In genomic region chr12:53493610-53494391, GRCh38 we compare ENCODE assay signal across 8 cellular contexts. TPM values are rescaled to one million over a fixed set of nuclear protein-coding genes. Genes with fewer than 3 reads are reported as not detected.
DNase-seq lines count a peak whose midpoint lies in the region; ATAC-seq and TF ChIP-seq lines count a peak whose summit lies in the region.

No MANE protein-coding gene starts in this region.

- no peak for ATAC-seq in GM18909 (IDR thresholded peaks at IDR 0.05; ENCODE audit: poor library complexity, unreplicated experiment)

- peaks cover 2% of the 10 kb centered on the region for H3K36me3 Mint-ChIP-seq in activated CD4-positive, alpha-beta T cell treated with anti-CD3 and anti-CD28 coated beads, Interleukin-2, amount 10 ng/mL, durations not matched to agents 24 days and 14 days (ENCODE audit: low read depth)
- peaks cover 6% of the 10 kb centered on the region for H3K36me3 Mint-ChIP-seq in activated T-helper 2 cell treated with anti-CD3 and anti-CD28 coated beads, Interferon-gamma antibody, Interleukin-2, Interleukin-4, amounts not matched to agents 10 μg/mL and 5 μg/mL and 100 μg/mL, durations not matched to agents 14 hours and 24 hours and 36 hours (ENCODE audit: low read depth)

- TF ChIP-seq CTCF in kidney epithelial cell (IDR thresholded peaks at IDR 0.05; ENCODE audit: insufficient read depth, low read length, poor library complexity, severe bottlenecking), result no peak

- peak overlapping the region; percentile 90 for H3K27ac Mint-ChIP-seq in activated CD4-positive, alpha-beta T cell treated with anti-CD3 and anti-CD28 coated beads, Interleukin-2, amount 10 ng/mL, durations not matched to agents 24 days and 14 days
- H3K27ac Mint-ChIP-seq in activated T-helper 2 cell treated with anti-CD3 and anti-CD28 coated beads, Interferon-gamma antibody, Interleukin-2, Interleukin-4, amounts not matched to agents 10 μg/mL and 5 μg/mL and 100 μg/mL, durations not matched to agents 14 hours and 24 hours and 36 hours, result peak overlapping the region; percentile 51

- H3K4me1 Mint-ChIP-seq in activated CD4-positive, alpha-beta T cell treated with anti-CD3 and anti-CD28 coated beads, Interleukin-2, amount 10 ng/mL, durations not matched to agents 24 days and 14 days, result peaks cover 38% of the 10 kb centered on the region
- peaks cover 23% of the 10 kb centered on the region for H3K4me1 Mint-ChIP-seq in activated T-helper 2 cell treated with anti-CD3 and anti-CD28 coated beads, Interferon-gamma antibody, Interleukin-2, Interleukin-4, amounts not matched to agents 10 μg/mL and 5 μg/mL and 100 μg/mL, durations not matched to agents 14 hours and 24 hours and 36 hours (ENCODE audit: low read depth)

- H3K4me3 ChIP-seq in kidney epithelial cell (ENCODE audit: low read depth, low read length), result peak overlapping the region; percentile 43

- no peaks in the 10 kb centered on the region for H3K27me3 ChIP-seq in kidney epithelial cell (ENCODE audit: control insufficient read depth, insufficient read depth, low read length)

- DNase-seq in activated CD4-positive, alpha-beta T cell treated with anti-CD3 and anti-CD28 coated beads, Interleukin-2, amount 10 ng/mL, durations not matched to agents 24 days and 14 days, result no peak
- no peak for DNase-seq in activated CD4-positive, alpha-beta T cell treated with anti-CD3 and anti-CD28 coated beads, Interleukin-2, amount 50 U/mL, for 48 hours
- DNase-seq in activated T-helper 2 cell treated with anti-CD3 and anti-CD28 coated beads, Interferon-gamma antibody, Interleukin-2, Interleukin-4, amounts not matched to agents 10 μg/mL and 5 μg/mL and 100 μg/mL, durations not matched to agents 14 hours and 24 hours and 36 hours (ENCODE audit: low spot score), result no peak
- no peak for DNase-seq in kidney epithelial cell (ENCODE audit: low read depth)
- peak in 3 of 49 donors; percentile 28 to 37 (median 37) for DNase-seq in substantia nigra (lab: John Stamatoyannopoulos, UW)
- DNase-seq in activated gamma-delta T cell (lab: John Stamatoyannopoulos, UW), result no peak
- no peak for DNase-seq in stimulated activated CD4-positive, alpha-beta T cell treated with anti-CD3 and anti-CD28 coated beads, Interleukin-2, amount 100 ng/mL, for 24 hours

- H3K27me3 Mint-ChIP-seq in activated CD4-positive, alpha-beta T cell treated with anti-CD3 and anti-CD28 coated beads, Interleukin-2, amount 10 ng/mL, durations not matched to agents 24 days and 14 days, result no peaks in the 10 kb centered on the region
- H3K27me3 Mint-ChIP-seq in activated T-helper 2 cell treated with anti-CD3 and anti-CD28 coated beads, Interferon-gamma antibody, Interleukin-2, Interleukin-4, amounts not matched to agents 10 μg/mL and 5 μg/mL and 100 μg/mL, durations not matched to agents 14 hours and 24 hours and 36 hours (ENCODE audit: low read depth), result no peaks in the 10 kb centered on the region

- intact Hi-C loops in activated CD4-positive, alpha-beta T cell treated with anti-CD3 and anti-CD28 coated beads, Interleukin-2, amount 10 ng/mL, durations not matched to agents 24 days and 14 days (cut with micrococcal nuclease), result loop anchor here (1.0 kb wide), 1 partner anchor 8 kb away; the partner anchor contains the start of gene TARBP2
- intact Hi-C loops in activated T-helper 2 cell treated with anti-CD3 and anti-CD28 coated beads, Interferon-gamma antibody, Interleukin-2, Interleukin-4, amounts not matched to agents 10 μg/mL and 5 μg/mL and 100 μg/mL, durations not matched to agents 14 hours and 24 hours and 36 hours (cut with micrococcal nuclease), result loop anchor here (1.0 to 2.0 kb wide), 2 partner anchors 8 to 15 kb away; partner anchors contain the start of gene TARBP2

- H3K4me3 Mint-ChIP-seq in activated CD4-positive, alpha-beta T cell treated with anti-CD3 and anti-CD28 coated beads, Interleukin-2, amount 10 ng/mL, durations not matched to agents 24 days and 14 days, result peak overlapping the region; percentile 94
- peak overlapping the region; percentile 89 for H3K4me3 Mint-ChIP-seq in activated T-helper 2 cell treated with anti-CD3 and anti-CD28 coated beads, Interferon-gamma antibody, Interleukin-2, Interleukin-4, amounts not matched to agents 10 μg/mL and 5 μg/mL and 100 μg/mL, durations not matched to agents 14 hours and 24 hours and 36 hours (ENCODE audit: low read depth)

- H3K36me3 ChIP-seq in kidney epithelial cell (ENCODE audit: control insufficient read depth, insufficient read depth, low read length), result no peaks in the 10 kb centered on the region

- no peaks in the 10 kb centered on the region for H3K9me3 Mint-ChIP-seq in activated CD4-positive, alpha-beta T cell treated with anti-CD3 and anti-CD28 coated beads, Interleukin-2, amount 10 ng/mL, durations not matched to agents 24 days and 14 days
- H3K9me3 Mint-ChIP-seq in activated T-helper 2 cell treated with anti-CD3 and anti-CD28 coated beads, Interferon-gamma antibody, Interleukin-2, Interleukin-4, amounts not matched to agents 10 μg/mL and 5 μg/mL and 100 μg/mL, durations not matched to agents 14 hours and 24 hours and 36 hours, result no peaks in the 10 kb centered on the region

- peak overlapping the region; percentile 85 for H3K27ac ChIP-seq in substantia nigra (ENCODE audit: low read depth, low read length, poor library complexity, severe bottlenecking)

RNA-seq across cellular contexts. Expression of gene MAP3K12, which starts 5.5 kb away (rescaled TPM):
- total RNA-seq in activated CD4-positive, alpha-beta T cell treated with anti-CD3 and anti-CD28 coated beads, Interleukin-2, amount 10 ng/mL, durations not matched to agents 24 days and 14 days, result 13.5 and 15.3 TPM in 2 replicates
- total RNA-seq in activated T-helper 2 cell treated with anti-CD3 and anti-CD28 coated beads, Interferon-gamma antibody, Interleukin-2, Interleukin-4, amounts not matched to agents 10 μg/mL and 5 μg/mL and 100 μg/mL, durations not matched to agents 14 hours and 24 hours and 36 hours, result 14.4 and 14.7 TPM in 2 replicates
- 12.3 and 18.6 TPM in 2 replicates for total RNA-seq in kidney epithelial cell

RNA-seq across cellular contexts. Expression of gene TARBP2, which starts 7.3 kb away (rescaled TPM):
- 49.7 and 52.2 TPM in 2 replicates for total RNA-seq in activated CD4-positive, alpha-beta T cell treated with anti-CD3 and anti-CD28 coated beads, Interleukin-2, amount 10 ng/mL, durations not matched to agents 24 days and 14 days
- 43.9 and 47.0 TPM in 2 replicates for total RNA-seq in activated T-helper 2 cell treated with anti-CD3 and anti-CD28 coated beads, Interferon-gamma antibody, Interleukin-2, Interleukin-4, amounts not matched to agents 10 μg/mL and 5 μg/mL and 100 μg/mL, durations not matched to agents 14 hours and 24 hours and 36 hours
- 59.4 and 62.0 TPM in 2 replicates for total RNA-seq in kidney epithelial cell

RNA-seq across cellular contexts. Expression of gene NPFF, which starts 13.5 kb away (rescaled TPM):
- 0.57 TPM in 1 of 2 replicates, not detected in the other for total RNA-seq in activated CD4-positive, alpha-beta T cell treated with anti-CD3 and anti-CD28 coated beads, Interleukin-2, amount 10 ng/mL, durations not matched to agents 24 days and 14 days
- total RNA-seq in activated T-helper 2 cell treated with anti-CD3 and anti-CD28 coated beads, Interferon-gamma antibody, Interleukin-2, Interleukin-4, amounts not matched to agents 10 μg/mL and 5 μg/mL and 100 μg/mL, durations not matched to agents 14 hours and 24 hours and 36 hours, result not detected in 2 replicates
- 3.0 TPM in 1 of 2 replicates, not detected in the other for total RNA-seq in kidney epithelial cell

RNA-seq across cellular contexts. Expression of gene PCBP2, which starts 41.9 kb away (rescaled TPM):
- total RNA-seq in activated CD4-positive, alpha-beta T cell treated with anti-CD3 and anti-CD28 coated beads, Interleukin-2, amount 10 ng/mL, durations not matched to agents 24 days and 14 days, result 942 and 960 TPM in 2 replicates
- total RNA-seq in activated T-helper 2 cell treated with anti-CD3 and anti-CD28 coated beads, Interferon-gamma antibody, Interleukin-2, Interleukin-4, amounts not matched to agents 10 μg/mL and 5 μg/mL and 100 μg/mL, durations not matched to agents 14 hours and 24 hours and 36 hours, result 985 and 1,001 TPM in 2 replicates
- total RNA-seq in kidney epithelial cell, result 350 and 379 TPM in 2 replicates

RNA-seq across cellular contexts. Expression of gene PRR13, which starts 52.3 kb away (rescaled TPM):
- 201 and 211 TPM in 2 replicates for total RNA-seq in activated CD4-positive, alpha-beta T cell treated with anti-CD3 and anti-CD28 coated beads, Interleukin-2, amount 10 ng/mL, durations not matched to agents 24 days and 14 days
- total RNA-seq in activated T-helper 2 cell treated with anti-CD3 and anti-CD28 coated beads, Interferon-gamma antibody, Interleukin-2, Interleukin-4, amounts not matched to agents 10 μg/mL and 5 μg/mL and 100 μg/mL, durations not matched to agents 14 hours and 24 hours and 36 hours, result 178 and 198 TPM in 2 replicates
- 82.7 and 91.4 TPM in 2 replicates for total RNA-seq in kidney epithelial cell
